8 cellular contexts compared by ENCODE assay signal in the genomic region with DNA sequence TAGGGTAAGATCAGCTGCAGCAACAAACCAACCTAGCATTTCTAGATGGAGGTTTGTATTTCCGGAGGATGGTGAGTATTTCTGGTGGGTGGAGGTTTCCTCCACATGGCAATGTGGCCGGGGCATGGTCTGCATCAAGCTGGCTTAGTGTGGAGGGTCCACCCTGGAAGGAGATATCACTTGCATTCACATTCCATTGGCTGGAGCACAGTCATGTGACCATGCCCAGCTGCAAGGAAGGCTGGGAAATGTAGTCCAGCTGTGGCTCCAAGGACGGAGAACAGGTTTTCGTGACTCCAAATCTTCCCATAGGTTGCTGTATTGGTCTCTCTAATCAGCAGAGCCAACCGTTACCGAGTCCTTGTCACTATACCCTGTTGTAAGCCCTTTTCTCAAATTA.
DNase-seq lines count a peak whose midpoint lies in the region; ATAC-seq, FAIRE-seq and TF ChIP-seq lines count a peak whose summit lies in the region.

No MANE protein-coding gene starts in this region.

- H3K9ac ChIP-seq in HCT116 (ENCODE audit: low read length): no peak overlapping the region
- H3K9ac ChIP-seq in SK-N-SH: no peak overlapping the region
- H3K9ac ChIP-seq in keratinocyte (ENCODE audit: control insufficient read depth, extremely low read depth, insufficient read depth, low read length): no peak overlapping the region

- H3K9me2 ChIP-seq in HCT116 (ENCODE audit: insufficient read depth): no peaks in the 10 kb centered on the region
- H3K9me2 ChIP-seq in SK-N-SH: no peaks in the 10 kb centered on the region

- no peak for TF ChIP-seq POLR2A in HCT116 (IDR thresholded peaks at IDR 0.05; ENCODE audit: borderline replicate concordance, extremely low read depth, insufficient read depth, insufficient read length)
- no peak for TF ChIP-seq POLR2A in suprapubic skin (IDR thresholded peaks at IDR 0.05)

- DNase-seq in CD1c-positive myeloid dendritic cell (ENCODE audit: extremely low spot score) (peak; percentile 43), HCT116 (ENCODE audit: low read depth, low spot score) (peak; percentile 42), SK-N-SH (peak; percentile 83), anterior cingulate cortex (lab: John Stamatoyannopoulos, UW) (peak in 51 of 58 donors; percentile 11 to 78 (median 55)), keratinocyte (ENCODE audit: low read depth, low spot score) (no peak), suprapubic skin (ENCODE audit: low spot score in 2 of 2) (no peak), COLO829 (ENCODE audit: low spot score) (no peak)

- no peak overlapping the region for H3K4me2 ChIP-seq in HCT116 (ENCODE audit: low read length)
- H3K4me2 ChIP-seq in SK-N-SH: 0 out of 2 replicates have a peak overlapping the region, but pooled peaks have one; percentile 2
- H3K4me2 ChIP-seq in keratinocyte (ENCODE audit: control insufficient read depth, extremely low read depth, insufficient read depth, low read depth, low read length): peak overlapping the region; percentile 78

- H3K4me3 ChIP-seq in HCT116 (replicated peaks in 1 of 2; ENCODE audit: low read depth in 1 of 2, low read length in 2 of 2) (no peak overlapping the region), SK-N-SH (ENCODE audit: low read depth in 2 of 2, low read length in 1 of 2) (no peak overlapping the region), keratinocyte (ENCODE audit: control insufficient read depth in 2 of 3, extremely low read depth in 1 of 3, insufficient read depth in 2 of 3, low read depth in 1 of 3, low read length in 3 of 3) (peak overlapping the region in 2 of 3 experiments; percentile 38 to 40), suprapubic skin (no peak overlapping the region)

- FAIRE-seq in keratinocyte (lab: Jason Lieb, UNC): peak; percentile 63

- CTCF ChIA-PET in HCT116 (lab: Charles Lee) (interaction anchor here (1.2 to 2.4 kb wide), 2 partner anchors 10 to 59 kb away, joined by 4 to 6 read pairs; no protein-coding TSS in a partner anchor), SK-N-SH (lab: Yijun Ruan, JAX) (interaction anchor here (0.9 to 5.4 kb wide), 6 partner anchors 9 to 172 kb away, joined by 3 to 29 read pairs (median 6); partner anchors contain the start of gene RAI1)

- H3K9me1 ChIP-seq in keratinocyte (ENCODE audit: control insufficient read depth, extremely low read depth, insufficient read depth, low read length): peaks cover 6% of the 10 kb centered on the region

- H4K20me1 ChIP-seq in HCT116 (ENCODE audit: insufficient read depth) (no peaks in the 10 kb centered on the region), SK-N-SH (ENCODE audit: insufficient read depth) (peaks cover 50% of the 10 kb centered on the region), keratinocyte (ENCODE audit: control insufficient read depth, extremely low read depth, insufficient read depth, low read length) (no peaks in the 10 kb centered on the region)

- H3K9me3 ChIP-seq in HCT116 (ENCODE audit: control insufficient read depth in 1 of 2, insufficient read depth in 1 of 2, low read depth in 1 of 2, low read length in 2 of 2) (no peaks in the 10 kb centered on the region), SK-N-SH (no peaks in the 10 kb centered on the region), keratinocyte (ENCODE audit: control insufficient read depth, low read depth, low read length) (no peaks in the 10 kb centered on the region), suprapubic skin (no peaks in the 10 kb centered on the region)

- RAD21 ChIA-PET in HCT116 (lab: Charles Lee; ENCODE audit: low non-redundant PET in 1 of 2, low total read pairs in 2 of 2, uncharacterized antibody in 2 of 2, unreplicated experiment in 2 of 2): interaction anchor here in 1 of 2 experiments (0.6 kb wide), 1 partner anchor 42 kb away, joined by 3 read pairs; no protein-coding TSS in a partner anchor

- peak overlapping the region; percentile 26; the same call in 1 of the 2 replicates for H3K27ac ChIP-seq in HCT116 (ENCODE audit: low read depth, low read length)
- peak overlapping the region in 1 of 2 experiments; percentile 98; a peak in 3 of 4 replicates for H3K27ac ChIP-seq in SK-N-SH (ENCODE audit: low read depth in 2 of 2, low read length in 1 of 2)
- H3K27ac ChIP-seq in keratinocyte (ENCODE audit: control insufficient read depth, insufficient read depth, low read length): peak overlapping the region; percentile 58
- H3K27ac ChIP-seq in suprapubic skin: peak overlapping the region; percentile 41

- H3K27me3 ChIP-seq in HCT116 (ENCODE audit: insufficient read depth, low read length): no peaks in the 10 kb centered on the region
- H3K27me3 ChIP-seq in SK-N-SH (ENCODE audit: insufficient read depth): no peaks in the 10 kb centered on the region
- H3K27me3 ChIP-seq in keratinocyte (ENCODE audit: control insufficient read depth, extremely low read depth, insufficient read depth, low read length): no peaks in the 10 kb centered on the region
- no peaks in the 10 kb centered on the region for H3K27me3 ChIP-seq in suprapubic skin

- H3F3A ChIP-seq in SK-N-SH (replicated peaks; ENCODE audit: insufficient read depth): peaks cover 20% of the 10 kb centered on the region

- TF ChIP-seq RAD21 in HCT116 (IDR thresholded peaks at IDR 0.05; ENCODE audit: low read depth) (no peak), SK-N-SH (IDR thresholded peaks at IDR 0.05; ENCODE audit: low read length) (no peak)

- WGBS in SK-N-SH (ENCODE audit: low lambda C conversion rate): 57% methylated on average over 6 of the region's 6 CpGs
- WGBS in suprapubic skin: 43% methylated on average over 6 of the region's 6 CpGs

- intact Hi-C loops in HCT116 (cut with micrococcal nuclease): no loop called here

- H3K4me1 ChIP-seq in HCT116 (ENCODE audit: control insufficient read depth in 1 of 2, insufficient read depth in 2 of 2, low read length in 2 of 2) (peaks cover 29 to 45% of the 10 kb centered on the region in 2 experiments), SK-N-SH (ENCODE audit: control insufficient read depth in 1 of 2, insufficient read depth in 2 of 2, low read depth in 1 of 2, low read length in 1 of 2) (peaks cover 29 to 80% of the 10 kb centered on the region in 2 experiments), keratinocyte (ENCODE audit: control insufficient read depth, extremely low read depth, insufficient read depth, low read length) (peaks cover 57% of the 10 kb centered on the region), suprapubic skin (peaks cover 69% of the 10 kb centered on the region)

- H2AFZ ChIP-seq in HCT116 (ENCODE audit: low read depth, low read length, poor library complexity, severe bottlenecking) (no peak overlapping the region), SK-N-SH (ENCODE audit: low read depth) (no peak overlapping the region), keratinocyte (ENCODE audit: control insufficient read depth, low read length) (no peak overlapping the region)

- dilution Hi-C loops in keratinocyte (cut with MboI; ENCODE audit: extremely low pct_ligation_motif_present, low sequenced_read_pairs): no loop called here

- no TSS peak for BruUV-seq in HCT116 (replicated peaks; lab: Mats Ljungman, UMichigan)

- POLR2A ChIA-PET in HCT116 (lab: Charles Lee): no interaction called here
- POLR2A ChIA-PET in SK-N-SH (lab: Yijun Ruan, JAX): interaction anchor here (1.0 to 3.6 kb wide), 3 partner anchors 8 to 56 kb away, joined by 3 to 17 read pairs (median 6); no protein-coding TSS in a partner anchor

- ATAC-seq in HCT116 (peak; percentile 23; the same call in 1 of the 2 replicates), HG03565 (IDR thresholded peaks at IDR 0.05; ENCODE audit: unreplicated experiment) (no peak)

- no peak for TF ChIP-seq CTCF in HCT116 (IDR thresholded peaks at IDR 0.05 in 2 of 3, conservative IDR thresholded peaks at IDR 0.05 in 1 of 3; ENCODE audit: borderline replicate concordance in 1 of 3, insufficient read depth in 1 of 3, low read depth in 2 of 3, low read length in 2 of 3)
- TF ChIP-seq CTCF in SK-N-SH (IDR thresholded peaks at IDR 0.05): no peak
- TF ChIP-seq CTCF in keratinocyte (optimal IDR thresholded peaks at IDR 0.05 in 1 of 3, IDR thresholded peaks at IDR 0.05 in 1 of 3, conservative IDR thresholded peaks at IDR 0.05 in 1 of 3; ENCODE audit: extremely low read depth in 1 of 3, insufficient read depth in 2 of 3, low read length in 3 of 3): no peak
- no peak for TF ChIP-seq CTCF in suprapubic skin (IDR thresholded peaks at IDR 0.05)

- H3K36me3 ChIP-seq in HCT116 (ENCODE audit: control insufficient read depth in 1 of 2, insufficient read depth in 2 of 2, low read length in 2 of 2) (peaks cover 0 to 4% of the 10 kb centered on the region in 2 experiments; a peak in 1 of 4 replicates), SK-N-SH (replicated peaks in 1 of 2; ENCODE audit: control insufficient read depth in 1 of 2, insufficient read depth in 2 of 2, low read length in 1 of 2) (no peaks in the 10 kb centered on the region), keratinocyte (ENCODE audit: control insufficient read depth in 2 of 2, extremely low read depth in 1 of 2, insufficient read depth in 2 of 2, low read length in 2 of 2) (peaks cover 1 to 7% of the 10 kb centered on the region in 2 experiments), suprapubic skin (no peaks in the 10 kb centered on the region)

- TF ChIP-seq EP300 in SK-N-SH (IDR thresholded peaks at IDR 0.05; ENCODE audit: borderline replicate concordance in 1 of 2, low read depth in 1 of 2, low read length in 1 of 2) (no peak), suprapubic skin (IDR thresholded peaks at IDR 0.05) (no peak)

- H3K79me2 ChIP-seq in HCT116 (ENCODE audit: insufficient read depth, low read length) (peaks cover 56% of the 10 kb centered on the region), SK-N-SH (ENCODE audit: insufficient read depth) (peaks cover 66% of the 10 kb centered on the region; the same call in 1 of the 2 replicates), keratinocyte (ENCODE audit: control insufficient read depth, insufficient read depth, low read length) (peaks cover 61% of the 10 kb centered on the region)

TF ChIP-seq in HCT116, 20 proteins besides CTCF, POLR2A, EP300 and RAD21:
- TF ChIP-seq SP1 (IDR thresholded peaks at IDR 0.05; ENCODE audit: low read depth) (peak; percentile 74), YY1 (IDR thresholded peaks at IDR 0.05; ENCODE audit: extremely low read depth, insufficient replicate concordance, low read depth, low read length) (no peak)

Comparison
In these comparisons a context has a peak if more than half of its experiments do, and no peak if none do; other contexts are left out.
1. DNase-seq: peak in CD1c-positive myeloid dendritic cell (single experiment), HCT116 (single experiment), SK-N-SH (single experiment) and anterior cingulate cortex (51 of 58); none in keratinocyte (single experiment), suprapubic skin (0 of 2) and COLO829 (single experiment).
2. H3K4me3 ChIP-seq: peak in keratinocyte (2 of 3); none in HCT116 (0 of 2), SK-N-SH (0 of 2) and suprapubic skin (single experiment).